ENCODE assay signal across 10 cellular contexts in genomic region chr2:97670471-97670870, GRCh38. TPM values are rescaled to one million over a fixed set of nuclear protein-coding genes. Genes with fewer than 3 reads are reported as not detected.
"Had no signal": no experiment of that assay in that cellular context is flagged by ENCODE, and none has a peak within 500 bp of the region (broad histone marks: within the 10 kb centered on the region; RNA-seq: fewer than 3 reads in every experiment).

No MANE protein-coding gene starts in this region.

- H3K4me3 ChIP-seq: GM23248, GM23338, HAP-1 had no signal

- H2AFZ ChIP-seq: GM23248, GM23338 had no signal

- H3K27ac ChIP-seq: GM23248 had no signal

- H3K4me1 ChIP-seq: HAP-1 had no signal

- DNase-seq: GM23248, GOT3, H7, H9, HCEC 1CT, HFFc6 had no signal

- H3K36me3 ChIP-seq: HAP-1 had no signal

- H3K9ac ChIP-seq: GM23248 had no signal

- H3K9me3 ChIP-seq: HAP-1 had no signal

- H3K4me2 ChIP-seq: GM23338 had no signal

- H3K4me3 Mint-ChIP-seq: GM23338, H9, HFFc6 had no signal

- H3K27ac Mint-ChIP-seq: GM23338, H9, HFFc6 had no signal

- H3K9me3 Mint-ChIP-seq: GM23338, H9, HFFc6 had no signal

RNA-seq across cellular contexts. Expression of gene ZAP70, which starts 42.9 kb away (rescaled TPM):
- total RNA-seq: GM23248, H1, H4, HFFc6 had no signal
- polyA plus RNA-seq: GM23248, GM23338 had no signal
